In the genomic region with DNA sequence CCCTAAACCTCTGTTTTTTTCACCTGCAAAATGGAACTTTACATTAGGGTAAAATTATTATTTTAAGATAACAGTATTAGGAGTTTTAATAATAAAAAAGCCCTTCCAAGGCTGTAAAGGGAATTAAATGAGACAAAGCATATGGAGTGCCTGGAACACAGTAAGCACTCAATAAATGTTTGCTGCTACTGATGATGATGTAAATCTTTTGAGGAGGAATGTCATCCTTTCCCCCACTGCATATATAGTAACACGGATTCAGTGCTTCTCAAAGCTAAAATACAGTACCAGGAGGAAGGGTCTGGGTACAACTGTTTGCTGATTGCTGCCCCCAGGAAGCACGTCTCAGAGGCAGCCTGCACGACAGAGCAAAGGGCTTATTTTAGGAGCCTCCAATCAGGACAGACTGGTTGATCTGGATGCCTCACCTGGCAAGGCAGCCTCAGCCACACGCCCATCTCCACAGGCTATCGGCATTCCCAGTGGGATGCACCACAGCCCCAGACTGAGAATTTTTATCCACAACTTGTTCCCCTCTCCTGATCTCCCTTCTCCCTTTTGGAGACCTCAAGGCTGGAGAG, we compare ENCODE assay signal across 9 cellular contexts.
DNase-seq lines count a peak whose midpoint lies in the region; ATAC-seq, FAIRE-seq and TF ChIP-seq lines count a peak whose summit lies in the region.
"Had no signal": no experiment of that assay in that cellular context is flagged by ENCODE, and none has a peak within 500 bp of the region (broad histone marks: within the 10 kb centered on the region; RNA-seq: fewer than 3 reads in every experiment).

No MANE protein-coding gene starts in this region.

- no peak overlapping the region for H2AK5ac ChIP-seq in H1 (ENCODE audit: low read depth, low read length)

- no peaks in the 10 kb centered on the region for H3K36me3 ChIP-seq in heart right ventricle
- no peaks in the 10 kb centered on the region for H3K36me3 ChIP-seq in H1 (ENCODE audit: control insufficient read depth in 2 of 4, insufficient read depth in 4 of 4, low read length in 3 of 4)
- H3K36me3 ChIP-seq in muscle layer of duodenum (ENCODE audit: control insufficient read depth in 1 of 2, insufficient read depth in 2 of 2, low read length in 2 of 2): no peaks in the 10 kb centered on the region

- peak overlapping the region; percentile 26 for H4K91ac ChIP-seq in H1 (replicated peaks; ENCODE audit: insufficient read length, low read length)

- H2BK120ac ChIP-seq in H1 (replicated peaks; ENCODE audit: low read depth, low read length): no peak overlapping the region

- H3K27me3 ChIP-seq in heart right ventricle (no peaks in the 10 kb centered on the region), H1 (replicated peaks in 1 of 4; ENCODE audit: control insufficient read depth in 3 of 4, extremely low read depth in 1 of 4, insufficient read depth in 3 of 4, low read length in 3 of 4) (no peaks in the 10 kb centered on the region), muscle layer of duodenum (ENCODE audit: low read depth, low read length) (no peaks in the 10 kb centered on the region)

- no peaks in the 10 kb centered on the region for H4K20me1 ChIP-seq in H1 (replicated peaks in 1 of 2; ENCODE audit: control insufficient read depth in 1 of 2, insufficient read depth in 2 of 2, low read length in 2 of 2)

- 0 out of 7 replicates have a peak overlapping the region, but pooled peaks of 1 of the 4 experiments have one; percentile 33 for H3K9ac ChIP-seq in H1 (replicated peaks in 1 of 4; ENCODE audit: extremely low read depth in 1 of 4, low read depth in 3 of 4, low read length in 3 of 4)

- H4K8ac ChIP-seq in H1 (ENCODE audit: extremely low read depth, insufficient read depth, low read length): no peak overlapping the region

- H3K23ac ChIP-seq in H1 (ENCODE audit: insufficient read length): no peak overlapping the region

- no peaks in the 10 kb centered on the region for H3K9me3 Mint-ChIP-seq in activated naive CD4-positive, alpha-beta T cell treated with anti-CD3 and anti-CD28 coated beads, Interleukin-2, amount 10 ng/mL, durations not matched to agents 7 days and 5 days
- H3K9me3 Mint-ChIP-seq: activated naive CD4-positive, alpha-beta T cell treated with anti-CD3 and anti-CD28 coated beads, Interleukin-2, amount 50 U/mL, for 24 hours had no signal

- peak overlapping the region in 8 of 10 donors; percentile 60 to 76 (median 66) for H3K27ac ChIP-seq in heart right ventricle
- peak overlapping the region; percentile 72 for H3K27ac ChIP-seq in H1 (ENCODE audit: low read depth, low read length)
- H3K27ac ChIP-seq in muscle layer of duodenum (ENCODE audit: low read length): peak overlapping the region; percentile 77

- no peak overlapping the region for H2AFZ ChIP-seq in H1 (ENCODE audit: low read length)

- no peak overlapping the region for H2BK20ac ChIP-seq in H1 (ENCODE audit: low read length)

- no peaks in the 10 kb centered on the region for H3K36me3 Mint-ChIP-seq in activated naive CD4-positive, alpha-beta T cell treated with anti-CD3 and anti-CD28 coated beads, Interleukin-2, amount 10 ng/mL, durations not matched to agents 7 days and 5 days
- H3K36me3 Mint-ChIP-seq: activated naive CD4-positive, alpha-beta T cell treated with anti-CD3 and anti-CD28 coated beads, Interleukin-2, amount 50 U/mL, for 24 hours had no signal

- H3K23me2 ChIP-seq in H1 (ENCODE audit: low read depth, low read length): no peaks in the 10 kb centered on the region

- H4K5ac ChIP-seq in H1 (ENCODE audit: insufficient read length, low read depth, low read length): peak overlapping the region; percentile 1

- no peaks in the 10 kb centered on the region for H3K79me2 ChIP-seq in H1 (ENCODE audit: control insufficient read depth in 1 of 2, insufficient read depth in 2 of 2, low read length in 2 of 2)

- DNase-seq in heart right ventricle: no peak
- DNase-seq in cardiac septum (ENCODE audit: low spot score): no peak
- peak; percentile 53 to 69 for DNase-seq in H1 (ENCODE audit: low read depth in 1 of 2, low spot score in 2 of 2)
- no peak for DNase-seq in activated naive CD4-positive, alpha-beta T cell treated with anti-CD3 and anti-CD28 coated beads, Interleukin-2, amount 10 ng/mL, durations not matched to agents 7 days and 5 days
- no peak for DNase-seq in DMS 273 treated with DMSO at 0.1 percent for 48 hours (lab: John Stamatoyannopoulos, UW)
- DNase-seq in activated CD4-positive, alpha-beta T cell treated with anti-CD3 and anti-CD28 coated beads for 48 hours: no peak
- DNase-seq in NCI-H2081 (lab: John Stamatoyannopoulos, UW): no peak

- no peak overlapping the region for H3K27ac Mint-ChIP-seq in activated naive CD4-positive, alpha-beta T cell treated with anti-CD3 and anti-CD28 coated beads, Interleukin-2, amount 10 ng/mL, durations not matched to agents 7 days and 5 days
- H3K27ac Mint-ChIP-seq: activated naive CD4-positive, alpha-beta T cell treated with anti-CD3 and anti-CD28 coated beads, Interleukin-2, amount 50 U/mL, for 24 hours had no signal

- H3K4me1 ChIP-seq in heart right ventricle (peaks cover 5 to 72% (median 56%) of the 10 kb centered on the region in 9 donors), H1 (replicated peaks in 1 of 4; ENCODE audit: control insufficient read depth in 3 of 4, insufficient read depth in 4 of 4, low read length in 3 of 4) (peaks cover 9 to 38% (median 33%) of the 10 kb centered on the region in 4 experiments; a peak in 6 of 7 replicates), muscle layer of duodenum (ENCODE audit: control insufficient read depth in 1 of 2, insufficient read depth in 2 of 2, low read length in 2 of 2) (peaks cover 30 to 33% of the 10 kb centered on the region in 2 donors)

- no peak overlapping the region for H2BK15ac ChIP-seq in H1 (ENCODE audit: low read length)

- no peak for TF ChIP-seq CTCF in heart right ventricle (IDR thresholded peaks at IDR 0.05)
- TF ChIP-seq CTCF in H1 (IDR thresholded peaks at IDR 0.05; ENCODE audit: control extremely low read depth in 1 of 3, insufficient read depth in 1 of 3, low read depth in 1 of 3, low read length in 3 of 3): no peak

- no peak overlapping the region for H3K56ac ChIP-seq in H1 (replicated peaks; ENCODE audit: insufficient read length, low read depth, low read length)

- H3K4me3 Mint-ChIP-seq in activated naive CD4-positive, alpha-beta T cell treated with anti-CD3 and anti-CD28 coated beads, Interleukin-2, amount 10 ng/mL, durations not matched to agents 7 days and 5 days: no peak overlapping the region
- H3K4me3 Mint-ChIP-seq: activated naive CD4-positive, alpha-beta T cell treated with anti-CD3 and anti-CD28 coated beads, Interleukin-2, amount 50 U/mL, for 24 hours had no signal

- peak overlapping the region; percentile 36; the same call in 1 of the 2 replicates for H3K18ac ChIP-seq in H1 (ENCODE audit: extremely low read depth, low read length)

- peak in 5 of 8 donors; percentile 4 to 26 (median 8) for ATAC-seq in heart right ventricle

- TF ChIP-seq EP300 in H1 (IDR thresholded peaks at IDR 0.05; ENCODE audit: borderline replicate concordance in 1 of 2, low read depth in 2 of 2, low read length in 2 of 2): no peak; a peak in 1 of 3 replicates

- H2BK5ac ChIP-seq in H1 (ENCODE audit: low read depth, low read length): peak overlapping the region; percentile 87

- H3K14ac ChIP-seq in H1 (ENCODE audit: insufficient read length): no peak overlapping the region

- peaks cover 26% of the 10 kb centered on the region for H3K4me1 Mint-ChIP-seq in activated naive CD4-positive, alpha-beta T cell treated with anti-CD3 and anti-CD28 coated beads, Interleukin-2, amount 10 ng/mL, durations not matched to agents 7 days and 5 days

- H3K79me1 ChIP-seq in H1 (ENCODE audit: low read depth, low read length): no peaks in the 10 kb centered on the region

- 64 to 66% methylated on average over 5 of the region's 5 CpGs for WGBS in heart right ventricle, 2 donors
- 5% methylated on average over 5 of the region's 5 CpGs; no CpG with 5 or more reads in 1 of the 2 experiments for WGBS in H1 (ENCODE audit: extremely low coverage in 1 of 2, insufficient coverage in 1 of 2, insufficient read length in 1 of 2, insufficient replicate concordance in 2 of 2, low coverage in 1 of 2, low lambda C conversion rate in 2 of 2, missing lambda C conversion rate in 1 of 2), 2 experiments

- CTCF ChIA-PET in H1 (lab: Charles Lee; ENCODE audit: partially characterized antibody): interaction anchor here (1.0 to 8.2 kb wide), 4 partner anchors 10 to 188 kb away, joined by 3 to 54 read pairs (median 6); no protein-coding TSS in a partner anchor
- CTCF ChIA-PET in activated naive CD4-positive, alpha-beta T cell treated with anti-CD3 and anti-CD28 coated beads, Interleukin-2, amount 10 ng/mL, durations not matched to agents 7 days and 5 days (lab: Charles Lee): interaction anchor here (1.3 to 1.8 kb wide), 2 partner anchors 9 to 11 kb away, joined by 3 to 5 read pairs; no protein-coding TSS in a partner anchor

- POLR2A ChIA-PET in H1 (lab: Charles Lee; ENCODE audit: partially characterized antibody): interaction anchor here (0.9 to 2.2 kb wide), 5 partner anchors 22 to 64 kb away, joined by 3 to 11 read pairs (median 3); partner anchors contain the start of gene GADD45A

- TF ChIP-seq RAD21 in H1 (IDR thresholded peaks at IDR 0.05 in 1 of 2, conservative IDR thresholded peaks at IDR 0.05 in 1 of 2; ENCODE audit: low read depth in 2 of 2, low read length in 2 of 2): no peak

- peak overlapping the region; percentile 52 to 64 for H3K4me2 ChIP-seq in H1 (ENCODE audit: insufficient read depth in 1 of 2, low read depth in 2 of 2, low read length in 2 of 2)

- peak in 1 of 2 experiments; percentile 53; a peak in 2 of 3 replicates for TF ChIP-seq POLR2A in H1 (IDR thresholded peaks at IDR 0.05; ENCODE audit: control extremely low read depth in 1 of 2, low read depth in 2 of 2, low read length in 2 of 2)

- no peaks in the 10 kb centered on the region for H3K9me3 ChIP-seq in heart right ventricle
- H3K9me3 ChIP-seq in H1 (ENCODE audit: insufficient read depth in 2 of 2, low read depth in 1 of 2, low read length in 1 of 2): no peaks in the 10 kb centered on the region
- H3K9me3 ChIP-seq in muscle layer of duodenum (ENCODE audit: control insufficient read depth in 1 of 2, low read length in 2 of 2): no peaks in the 10 kb centered on the region

- FAIRE-seq in H1 (lab: Jason Lieb, UNC): peak; percentile 79

- H3K4ac ChIP-seq in H1 (replicated peaks; ENCODE audit: insufficient read length, low read depth, low read length): no peak overlapping the region

- peak overlapping the region; percentile 52; the same call in 1 of the 2 replicates for H2BK12ac ChIP-seq in H1 (ENCODE audit: low read depth, low read length)

- intact Hi-C loops in heart right ventricle (cut with DNase I) (loop anchor here in 2 of 10 donors (2.0 to 5.0 kb wide), 2 partner anchors 63 to 207 kb away; no protein-coding TSS in a partner anchor), cardiac septum (cut with DNase I) (loop anchor here (2.0 to 5.0 kb wide), 2 partner anchors 37 to 63 kb away; no protein-coding TSS in a partner anchor)

- peaks cover 45% of the 10 kb centered on the region for H3K27me3 Mint-ChIP-seq in activated naive CD4-positive, alpha-beta T cell treated with anti-CD3 and anti-CD28 coated beads, Interleukin-2, amount 10 ng/mL, durations not matched to agents 7 days and 5 days

- peak overlapping the region in 1 of 10 donors; percentile 31 for H3K4me3 ChIP-seq in heart right ventricle
- peak overlapping the region in 2 of 4 experiments; percentile 7 to 44; a peak in 2 of 8 replicates for H3K4me3 ChIP-seq in H1 (ENCODE audit: extremely low read depth in 1 of 4, insufficient read depth in 2 of 4, low read depth in 3 of 4, low read length in 4 of 4)
- H3K4me3 ChIP-seq in muscle layer of duodenum (ENCODE audit: low read depth in 1 of 2, low read length in 2 of 2): no peak overlapping the region

Comparison
In these comparisons a context has a peak if more than half of its experiments do, and no peak if none do; other contexts are left out.
1. DNase-seq: peak in H1 (2 of 2); none in heart right ventricle (0 of 2), cardiac septum (single experiment), activated naive CD4-positive, alpha-beta T cell treated with anti-CD3 and anti-CD28 coated beads, Interleukin-2, amount 10 ng/mL, durations not matched to agents 7 days and 5 days (single experiment), DMS 273 treated with DMSO at 0.1 percent for 48 hours (single experiment), activated CD4-positive, alpha-beta T cell treated with anti-CD3 and anti-CD28 coated beads for 48 hours (single experiment) and NCI-H2081 (0 of 2).
2. Peak in every context shown above with its lines, with median percentiles within 50 percentile points of each other: H3K27ac ChIP-seq.